8 cellular contexts compared by ENCODE assay signal in the genomic region with DNA sequence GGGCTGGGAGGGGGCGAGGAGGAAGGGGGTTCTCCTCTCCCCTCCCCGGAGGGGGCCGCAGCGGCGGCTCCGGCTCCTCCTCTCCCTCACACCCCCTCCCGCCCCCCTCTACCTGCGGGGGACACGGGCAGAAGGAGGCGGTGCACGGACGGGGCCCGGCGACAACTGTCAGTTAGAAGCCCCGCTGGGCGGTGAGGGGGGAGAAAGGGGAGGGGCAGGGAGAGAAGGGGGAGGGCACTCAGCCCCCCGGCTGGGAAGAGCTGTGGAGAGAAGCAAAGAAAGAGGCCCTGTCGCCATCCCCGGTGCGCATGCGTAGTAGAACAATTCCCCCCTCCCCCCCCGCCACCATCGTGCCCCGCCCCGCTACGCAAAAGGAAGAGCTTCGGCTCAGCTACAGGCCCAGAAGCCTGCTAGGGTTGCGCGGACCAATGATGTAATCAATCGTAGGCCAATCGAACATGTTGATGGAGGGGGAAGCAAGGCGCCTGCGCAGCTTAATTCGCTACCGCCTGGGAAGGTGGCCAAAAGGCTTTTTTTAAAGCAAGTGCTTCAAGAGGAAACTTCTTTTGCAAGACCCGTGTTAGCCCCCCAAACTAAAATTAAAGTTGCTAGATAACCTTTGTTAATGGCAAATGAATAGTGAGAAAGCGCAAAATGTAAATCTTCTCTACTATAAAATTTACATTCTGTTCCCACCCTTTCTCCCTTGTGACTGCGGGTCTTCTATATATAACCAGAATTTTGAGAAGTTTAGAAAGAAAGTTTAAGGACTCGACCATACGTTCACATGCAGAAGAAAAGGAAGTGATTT. TPM values are rescaled to one million over a fixed set of nuclear protein-coding genes. Genes with fewer than 3 reads are reported as not detected.
DNase-seq lines count a peak whose midpoint lies in the region; ATAC-seq lines count a peak whose summit lies in the region.

No MANE protein-coding gene starts in this region.

- peak overlapping the region; percentile 65 for H2BK120ac ChIP-seq in mesendoderm (ENCODE audit: low read depth, low read length)

- whole genome bisulfite sequencing in mesendoderm (ENCODE audit: extremely low coverage, insufficient coverage, low lambda C conversion rate), result no CpG with 5 or more reads among the region's 40 CpGs

- peak; percentile 64 for ATAC-seq in GM21367 (IDR thresholded peaks at IDR 0.05; ENCODE audit: unreplicated experiment)

- no peak overlapping the region for H4K5ac ChIP-seq in mesendoderm (ENCODE audit: low read length)

- H2BK15ac ChIP-seq in mesendoderm (replicated peaks; ENCODE audit: low read depth), result no peak overlapping the region

- H3K4me3 ChIP-seq in endocrine pancreas (ENCODE audit: control insufficient read depth, insufficient read depth, low read length), result peak overlapping the region; percentile 73
- H3K4me3 ChIP-seq in mesendoderm (ENCODE audit: low read length), result peak overlapping the region; percentile 43

- no peak overlapping the region for H2BK5ac ChIP-seq in mesendoderm (ENCODE audit: low read length)

- peak; percentile 97 for DNase-seq in COR-L47 (lab: John Stamatoyannopoulos, UW)
- DNase-seq in HT1080 (ENCODE audit: low read depth), result peak; percentile 89
- DNase-seq in NOMO-1 (lab: John Stamatoyannopoulos, UW; ENCODE audit: unreplicated experiment in 2 of 2), result peak; percentile 80 to 88
- DNase-seq in activated CD8-positive, alpha-beta memory T cell treated with anti-CD3 and anti-CD28 coated beads, Interleukin-2, amount 50 U/mL, for 1 hour (ENCODE audit: extremely low read depth), result peak; percentile 94
- peak; percentile 99 for DNase-seq in mesendoderm
- peak; percentile 86 for DNase-seq in stimulated activated CD8-positive, alpha-beta memory T cell treated with anti-CD3 and anti-CD28 coated beads, Interleukin-12 subunit alpha, Interleukin-12 subunit beta, amount 100 ng/mL, for 4 hours (ENCODE audit: low read depth)

- H3K79me1 ChIP-seq in mesendoderm (ENCODE audit: low read length), result peaks cover 2% of the 10 kb centered on the region

- peak overlapping the region; percentile 98 for H3K4ac ChIP-seq in mesendoderm (ENCODE audit: low read depth, low read length)

- H3K27me3 ChIP-seq in endocrine pancreas (ENCODE audit: control insufficient read depth, insufficient read depth, low read length) (no peaks in the 10 kb centered on the region), mesendoderm (ENCODE audit: insufficient read depth, low read length, poor library complexity) (no peaks in the 10 kb centered on the region)

- H4K8ac ChIP-seq in mesendoderm (ENCODE audit: low read depth, low read length), result peak overlapping the region; percentile 65

- peak overlapping the region; percentile 99 for H3K18ac ChIP-seq in mesendoderm (ENCODE audit: low read length)

- no peaks in the 10 kb centered on the region for H3K9me3 ChIP-seq in endocrine pancreas (ENCODE audit: control insufficient read depth, low read length)

- H2AK5ac ChIP-seq in mesendoderm (ENCODE audit: low read length), result no peak overlapping the region

- no peak overlapping the region for H3K23ac ChIP-seq in mesendoderm (ENCODE audit: low read length)

- H3K9ac ChIP-seq in endocrine pancreas (ENCODE audit: control insufficient read depth, insufficient read depth, low read length) (peak overlapping the region; percentile 66), mesendoderm (ENCODE audit: low read length) (peak overlapping the region; percentile 86)

- peak overlapping the region; percentile 90 for H3K27ac ChIP-seq in mesendoderm (ENCODE audit: low read depth, low read length)

- H3K56ac ChIP-seq in mesendoderm (ENCODE audit: low read length), result peak overlapping the region; percentile 98

- H3K4me2 ChIP-seq in mesendoderm (ENCODE audit: low read length), result no peak overlapping the region

- peaks cover 21% of the 10 kb centered on the region for H3K79me2 ChIP-seq in mesendoderm (ENCODE audit: control insufficient read depth, insufficient read depth, low read length)

- H3K4me1 ChIP-seq in endocrine pancreas (ENCODE audit: control insufficient read depth, insufficient read depth, low read length), result peaks cover 32% of the 10 kb centered on the region
- no peaks in the 10 kb centered on the region for H3K4me1 ChIP-seq in mesendoderm (ENCODE audit: control insufficient read depth, low read depth, low read length)

- H3K36me3 ChIP-seq in endocrine pancreas (ENCODE audit: control insufficient read depth, insufficient read depth, low read length) (no peaks in the 10 kb centered on the region), mesendoderm (ENCODE audit: control insufficient read depth, insufficient read depth, low read length) (no peaks in the 10 kb centered on the region)

RNA-seq across cellular contexts. Expression of a gene that starts 7.0 kb away (rescaled TPM):
- total RNA-seq in HT1080 (2014; rRNA removed; shearing (Covaris generic)), result 29.9 and 31.6 TPM in 2 replicates
- 16.6 and 22.2 TPM in 2 replicates for polyA plus RNA-seq in HT1080 (2015; cell fraction: cytosol; rRNA removed)
- polyA plus RNA-seq in HT1080 (2015; cell fraction: nucleus; rRNA removed), result 35.0 and 48.7 TPM in 2 replicates
- 12.7 TPM for polyA plus RNA-seq in mesendoderm (2013, experiment 1 of 2)
- polyA plus RNA-seq in mesendoderm (2013, experiment 2 of 2), result 13.0 TPM

Comparison
In these comparisons a context has a peak if more than half of its experiments do, and no peak if none do; other contexts are left out.
1. Peak in every context shown above with its lines: DNase-seq, ATAC-seq, H3K4me3 ChIP-seq and H3K27ac ChIP-seq.